Comparison of ENCODE assay signal across 14 cellular contexts in the genomic region with DNA sequence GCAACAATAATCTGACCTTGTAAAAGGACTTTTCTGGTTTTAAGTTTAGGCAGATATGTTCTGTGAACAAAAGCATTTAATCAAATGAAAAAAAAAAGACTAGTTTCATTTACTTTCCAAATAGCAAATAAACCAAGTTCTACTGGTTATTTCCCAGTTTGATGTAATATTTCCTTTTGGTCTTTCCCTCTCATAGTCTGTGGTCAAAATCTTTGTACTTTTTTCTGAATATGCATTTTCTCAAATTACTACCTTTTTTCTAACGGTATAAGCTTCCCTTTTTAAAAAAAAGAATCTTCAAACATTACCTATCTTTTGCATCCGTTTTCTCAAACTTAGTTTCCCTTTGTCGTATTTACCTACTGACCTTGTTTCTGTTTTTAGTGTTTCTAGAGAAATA. TPM values are rescaled to one million over a fixed set of nuclear protein-coding genes. Genes with fewer than 3 reads are reported as not detected.
DNase-seq lines count a peak whose midpoint lies in the region; ATAC-seq and FAIRE-seq lines count a peak whose summit lies in the region.
"Had no signal": no experiment of that assay in that cellular context is flagged by ENCODE, and none has a peak within 500 bp of the region (broad histone marks: within the 10 kb centered on the region; RNA-seq: fewer than 3 reads in every experiment).

No MANE protein-coding gene starts in this region.

- CTCF ChIA-PET in CD8-positive, alpha-beta memory T cell (lab: Charles Lee), result no interaction called here

- ATAC-seq in HG03064 (IDR thresholded peaks at IDR 0.05; ENCODE audit: low read depth, unreplicated experiment) (peak; percentile 30), HG03442 (IDR thresholded peaks at IDR 0.05; ENCODE audit: unreplicated experiment) (no peak)
- ATAC-seq: foreskin keratinocyte, GM23338, sciatic nerve had no signal

- DNase-seq in CD8-positive, alpha-beta memory T cell, result no peak
- DNase-seq in GM19239 (ENCODE audit: insufficient read length, low spot score) (no peak), MV-4-11 (lab: John Stamatoyannopoulos, UW) (no peak), islet precursor cell (no peak)
- DNase-seq in stimulated activated CD4-positive, alpha-beta T cell treated with anti-CD3 and anti-CD28 coated beads, Interleukin-12 subunit alpha, Interleukin-12 subunit beta, amount 100 ng/mL, for 4 hours, result no peak
- DNase-seq: C1 segment of cervical spinal cord, foreskin keratinocyte, nephron progenitor cell had no signal

- H3K27ac ChIP-seq in CD8-positive, alpha-beta memory T cell (ENCODE audit: low read depth, low read length), result no peak overlapping the region
- H3K27ac ChIP-seq: foreskin keratinocyte had no signal

- H3K4me3 Mint-ChIP-seq in CD8-positive, alpha-beta memory T cell, result peak overlapping the region in 6 of 7 donors; percentile 15 to 66 (median 51)
- no peak overlapping the region for H3K4me3 Mint-ChIP-seq in activated naive CD8-positive, alpha-beta T cell
- H3K4me3 Mint-ChIP-seq: GM23338, nephron progenitor cell had no signal

- POLR2A ChIA-PET in CD8-positive, alpha-beta memory T cell (lab: Charles Lee), result no interaction called here

- H3K36me3 ChIP-seq in CD8-positive, alpha-beta memory T cell (ENCODE audit: insufficient read depth, low read length), result peaks cover 6% of the 10 kb centered on the region

- FAIRE-seq in GM19239 (lab: Jason Lieb, UNC), result peak; percentile 56
- FAIRE-seq: astrocyte had no signal

- peaks cover 7 to 59% (median 20%) of the 10 kb centered on the region in 3 donors for H3K36me3 Mint-ChIP-seq in CD8-positive, alpha-beta memory T cell
- peaks cover 21% of the 10 kb centered on the region for H3K36me3 Mint-ChIP-seq in activated naive CD8-positive, alpha-beta T cell

- peak overlapping the region in 7 of 8 donors; percentile 21 to 82 (median 74) for H3K27ac Mint-ChIP-seq in CD8-positive, alpha-beta memory T cell
- H3K27ac Mint-ChIP-seq in activated naive CD8-positive, alpha-beta T cell, result peak overlapping the region; percentile 56
- H3K27ac Mint-ChIP-seq: GM23338 had no signal

- no peak overlapping the region for H3K4me3 ChIP-seq in CD8-positive, alpha-beta memory T cell (ENCODE audit: low read length)
- H3K4me3 ChIP-seq: GM23338 had no signal

- H3K9me3 Mint-ChIP-seq in CD8-positive, alpha-beta memory T cell, result no peaks in the 10 kb centered on the region
- H3K9me3 Mint-ChIP-seq in activated naive CD8-positive, alpha-beta T cell (ENCODE audit: low read depth), result peaks cover 3% of the 10 kb centered on the region
- H3K9me3 Mint-ChIP-seq: GM23338, nephron progenitor cell had no signal

- no peaks in the 10 kb centered on the region for H3K27me3 Mint-ChIP-seq in CD8-positive, alpha-beta memory T cell
- H3K27me3 Mint-ChIP-seq in activated naive CD8-positive, alpha-beta T cell, result no peaks in the 10 kb centered on the region

- H3K4me1 ChIP-seq in CD8-positive, alpha-beta memory T cell (ENCODE audit: insufficient read depth, low read length), result peaks cover 9% of the 10 kb centered on the region
- H3K4me1 ChIP-seq: foreskin keratinocyte had no signal

- H3K4me1 Mint-ChIP-seq in CD8-positive, alpha-beta memory T cell, result peaks cover 42 to 72% (median 65%) of the 10 kb centered on the region in 3 donors
- H3K4me1 Mint-ChIP-seq in activated naive CD8-positive, alpha-beta T cell (ENCODE audit: low read depth), result peaks cover 36% of the 10 kb centered on the region
- H3K4me1 Mint-ChIP-seq: GM23338, nephron progenitor cell had no signal

- H3K27me3 ChIP-seq in CD8-positive, alpha-beta memory T cell (ENCODE audit: insufficient read depth, low read length, poor library complexity, severe bottlenecking), result no peaks in the 10 kb centered on the region
- H3K27me3 ChIP-seq: foreskin keratinocyte had no signal

- H3K9me3 ChIP-seq in CD8-positive, alpha-beta memory T cell (ENCODE audit: low read length), result no peaks in the 10 kb centered on the region

RNA-seq across cellular contexts. Expression of gene TANK, which starts 40.1 kb away (rescaled TPM):
- total RNA-seq in CD8-positive, alpha-beta memory T cell, result 10 to 100 TPM; 75.5 to 81.7 TPM
- 70.8 TPM for polyA plus RNA-seq in CD8-positive, alpha-beta memory T cell
